Comparison of ENCODE assay signal across 9 cellular contexts in the genomic region with DNA sequence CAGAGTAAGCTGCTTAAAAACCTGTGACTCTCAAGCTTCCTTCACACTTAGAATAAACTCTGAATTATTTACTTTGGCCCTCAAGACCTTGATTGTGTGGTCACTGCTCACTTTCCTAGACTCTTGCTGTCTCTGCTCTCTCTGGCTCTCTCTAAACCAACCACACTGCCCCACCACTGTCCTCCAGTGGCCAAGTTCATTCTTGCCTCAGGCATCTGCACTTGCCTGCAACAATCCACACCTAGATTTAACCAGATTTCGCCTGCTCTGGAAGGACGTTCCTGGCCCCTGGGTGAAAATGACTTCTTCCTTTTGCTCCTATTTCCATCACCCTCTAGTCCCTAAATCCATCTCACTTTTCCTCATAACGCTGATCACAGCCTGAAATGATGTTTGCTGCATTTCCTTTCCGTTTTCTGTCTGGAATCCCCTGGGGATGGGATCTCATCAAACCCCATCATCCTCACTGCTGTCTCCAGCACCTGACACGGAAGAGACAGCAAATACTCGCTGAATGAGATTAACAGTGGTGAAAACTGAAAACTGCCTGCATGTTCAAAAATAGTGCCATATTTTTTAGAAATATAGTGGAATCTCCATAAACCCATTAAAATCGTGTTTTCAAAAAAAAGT.
DNase-seq lines count a peak whose midpoint lies in the region; ATAC-seq and TF ChIP-seq lines count a peak whose summit lies in the region.
"Had no signal": no experiment of that assay in that cellular context is flagged by ENCODE, and none has a peak within 500 bp of the region (broad histone marks: within the 10 kb centered on the region; RNA-seq: fewer than 3 reads in every experiment).

No MANE protein-coding gene starts in this region.

- in situ Hi-C loops in IMR-90 (cut with MboI; ENCODE audit: low sequenced_read_pairs) = loop anchor here (25.0 kb wide), 1 partner anchor 243 kb away; no protein-coding TSS in a partner anchor

- H3K4me1 ChIP-seq in IMR-90 (ENCODE audit: control insufficient read depth, insufficient read depth, low read length) (no peaks in the 10 kb centered on the region), foreskin keratinocyte (no peaks in the 10 kb centered on the region)

- H2AK9ac ChIP-seq in IMR-90 (replicated peaks; ENCODE audit: low read depth, low read length, poor library complexity) = no peak overlapping the region

- H4K5ac ChIP-seq in IMR-90 (ENCODE audit: low read depth, low read length) = no peak overlapping the region

- H3K79me1 ChIP-seq in IMR-90 (ENCODE audit: low read depth in 1 of 2, low read length in 2 of 2) = no peaks in the 10 kb centered on the region

- no peak overlapping the region for H2BK5ac ChIP-seq in IMR-90 (ENCODE audit: low read depth, low read length, poor library complexity, severe bottlenecking)

- no peak overlapping the region for H2BK120ac ChIP-seq in IMR-90 (ENCODE audit: low read depth, low read length)

- no peak overlapping the region for H3K4me2 ChIP-seq in IMR-90 (ENCODE audit: low read depth, low read length)

- POLR2A ChIA-PET in IMR-90 (lab: Charles Lee; ENCODE audit: unreplicated experiment) = no interaction called here

- intact Hi-C loops in IMR-90 (cut with micrococcal nuclease) = loop anchor here (1.0 kb wide), 3 partner anchors 97 to 243 kb away; no protein-coding TSS in a partner anchor

- H3K18ac ChIP-seq in IMR-90 (ENCODE audit: low read depth, low read length) = no peak overlapping the region

- no peaks in the 10 kb centered on the region for H4K20me1 ChIP-seq in IMR-90 (ENCODE audit: insufficient read depth, low read length)

- H4K91ac ChIP-seq in IMR-90 (ENCODE audit: insufficient read depth, low read depth, low read length) = no peak overlapping the region

- TF ChIP-seq POLR2A in IMR-90 (IDR thresholded peaks at IDR 0.05; ENCODE audit: low read depth, low read length) = no peak

- peaks cover 3% of the 10 kb centered on the region; the same call in 1 of the 2 replicates for H3K9me3 ChIP-seq in IMR-90 (ENCODE audit: control insufficient read depth, insufficient read depth, low read length)

- DNase-seq in AG09319 (ENCODE audit: extremely low read depth, low read depth) = no peak
- peak; percentile 68 for DNase-seq in IMR-90
- DNase-seq in fibroblast of gingiva (ENCODE audit: low read depth) = peak; percentile 10
- DNase-seq in left kidney (ENCODE audit: low read depth, low spot score) = peak; percentile 38
- DNase-seq in foreskin keratinocyte = no peak
- DNase-seq in NCI-H2029 (lab: John Stamatoyannopoulos, UW) = no peak
- DNase-seq: NCI-H748 treated with DMSO at 0.1 percent for 48 hours had no signal

- WGBS in IMR-90 (ENCODE audit: extremely low coverage in 2 of 2, insufficient read length in 1 of 2), 2 experiments = no CpG with 5 or more reads among the region's 7 CpGs

- no peak overlapping the region for H3K4me3 ChIP-seq in IMR-90 (ENCODE audit: insufficient read depth, low read depth, low read length)

- peak; percentile 76 for TF ChIP-seq RAD21 in IMR-90 (IDR thresholded peaks at IDR 0.05; ENCODE audit: low read length)

- no peak overlapping the region for H3K9ac ChIP-seq in IMR-90 (ENCODE audit: low read depth, low read length)

- H2AFZ ChIP-seq in IMR-90 (replicated peaks; ENCODE audit: low read length, poor library complexity) = no peak overlapping the region

- peak; percentile 95 for ATAC-seq in IMR-90 (ENCODE audit: low read depth)
- ATAC-seq in foreskin keratinocyte = no peak
- ATAC-seq in GM21576 (IDR thresholded peaks at IDR 0.05; ENCODE audit: unreplicated experiment) = no peak
- ATAC-seq in GM19452 (IDR thresholded peaks at IDR 0.05; ENCODE audit: unreplicated experiment) = no peak

- H2BK15ac ChIP-seq in IMR-90 (ENCODE audit: low read depth, low read length) = no peak overlapping the region

- H2BK20ac ChIP-seq in IMR-90 (ENCODE audit: low read depth, low read length) = no peak overlapping the region

- H3K14ac ChIP-seq in IMR-90 (replicated peaks; ENCODE audit: low read depth, low read length) = no peak overlapping the region

- no peaks in the 10 kb centered on the region for H3K36me3 ChIP-seq in IMR-90 (ENCODE audit: control insufficient read depth, insufficient read depth, low read length)

- H3K27ac ChIP-seq in IMR-90 (ENCODE audit: insufficient read depth, low read length) (no peak overlapping the region), foreskin keratinocyte (no peak overlapping the region)

- peak overlapping the region; percentile 23; the same call in 1 of the 2 replicates for H3K23ac ChIP-seq in IMR-90 (ENCODE audit: low read depth, low read length)

- no TSS peak for BruUV-seq in IMR-90 (replicated peaks; lab: Mats Ljungman, UMichigan)

- CTCF ChIA-PET in IMR-90 (lab: Yijun Ruan, JAX) = interaction anchor here (0.7 kb wide), 1 partner anchor 229 kb away, joined by 3 read pairs; no protein-coding TSS in a partner anchor

- dilution Hi-C loops in IMR-90 (cut with HindIII; ENCODE audit: low sequenced_read_pairs, unreplicated experiment) = no loop called here

- no peak overlapping the region for H4K8ac ChIP-seq in IMR-90 (ENCODE audit: low read depth in 2 of 2, low read length in 2 of 2)

- no peak overlapping the region for H3K56ac ChIP-seq in IMR-90 (ENCODE audit: extremely low read depth, insufficient read depth, low read length)

- no peak overlapping the region for H2AK5ac ChIP-seq in IMR-90 (ENCODE audit: low read depth, low read length)

- no peak overlapping the region for H3K4ac ChIP-seq in IMR-90 (ENCODE audit: low read depth, low read length)

- H3K27me3 ChIP-seq in IMR-90 (ENCODE audit: control insufficient read depth, insufficient read depth, low read length) (peaks cover 2% of the 10 kb centered on the region), foreskin keratinocyte (no peaks in the 10 kb centered on the region)

- no peaks in the 10 kb centered on the region for H3K9me1 ChIP-seq in IMR-90 (ENCODE audit: insufficient read depth, low read length)

- TF ChIP-seq CTCF in AG09319 (IDR thresholded peaks at IDR 0.05; ENCODE audit: low read depth, low read length) = peak; percentile 61
- peak; percentile 68 for TF ChIP-seq CTCF in IMR-90 (conservative IDR thresholded peaks at IDR 0.05; ENCODE audit: low read depth, low read length)
- no peak for TF ChIP-seq CTCF in foreskin keratinocyte (conservative IDR thresholded peaks at IDR 0.05)

TF ChIP-seq in IMR-90, 13 proteins besides CTCF, POLR2A, EP300 and RAD21:
- peak; percentile 66 for TF ChIP-seq SMC3 (IDR thresholded peaks at IDR 0.05; ENCODE audit: low read depth, low read length)
- TF ChIP-seq RFX5 (IDR thresholded peaks at IDR 0.05; ENCODE audit: low read depth, low read length) = no peak

Comparison
In these comparisons a context has a peak if more than half of its experiments do, and no peak if none do; other contexts are left out.
1. DNase-seq: peak in IMR-90 (single experiment), fibroblast of gingiva (single experiment) and left kidney (single experiment); none in AG09319 (single experiment), foreskin keratinocyte (0 of 2) and NCI-H2029 (single experiment).